ENCODE assay signal across 13 cellular contexts in genomic region chr3:52023101-52023770, GRCh38. TPM values are rescaled to one million over a fixed set of nuclear protein-coding genes. Genes with fewer than 3 reads are reported as not detected.
A peak's percentile ranks its signal among the peaks of the same experiment; 100 is the strongest.
DNase-seq lines count a peak whose midpoint lies in the region; ATAC-seq and TF ChIP-seq lines count a peak whose summit lies in the region.
"Had no signal": no experiment of that assay in that cellular context is flagged by ENCODE, and none has a peak within 500 bp of the region (broad histone marks: within the 10 kb centered on the region; RNA-seq: fewer than 3 reads in every experiment).

No MANE protein-coding gene starts in this region.

- peak overlapping the region; percentile 85 for H3K18ac ChIP-seq in neuronal stem cell (ENCODE audit: low read length)

- no peaks in the 10 kb centered on the region for H3K27me3 Mint-ChIP-seq in naive thymus-derived CD8-positive, alpha-beta T cell
- H3K27me3 Mint-ChIP-seq: CD4-positive, alpha-beta T cell had no signal

- H3K27me3 ChIP-seq in left ventricle myocardium inferior (ENCODE audit: low read depth) (no peaks in the 10 kb centered on the region), neuronal stem cell (ENCODE audit: control insufficient read depth in 3 of 3, insufficient read depth in 3 of 3, low read depth in 1 of 3, low read length in 3 of 3) (peaks cover 0 to 23% (median 0%) of the 10 kb centered on the region in 3 experiments), mammary epithelial cell (ENCODE audit: insufficient read depth, low read length) (no peaks in the 10 kb centered on the region)

- H2AK5ac ChIP-seq in neuronal stem cell (ENCODE audit: low read depth, low read length), result no peak overlapping the region

- H3K27ac ChIP-seq in left ventricle myocardium inferior (replicated peaks) (peak overlapping the region; percentile 92), caudate nucleus (ENCODE audit: low read depth, low read length) (peak overlapping the region; percentile 23), neuronal stem cell (replicated peaks; ENCODE audit: low read length) (no peak overlapping the region), mammary epithelial cell (ENCODE audit: insufficient read depth, low read depth, low read length) (no peak overlapping the region)
- H3K27ac ChIP-seq: A549 had no signal

- peak overlapping the region; percentile 63 for H3K9ac ChIP-seq in neuronal stem cell (ENCODE audit: low read depth, low read length, poor library complexity)
- H3K9ac ChIP-seq in mammary epithelial cell (ENCODE audit: insufficient read depth, low read length), result no peak overlapping the region

- H2AFZ ChIP-seq in neuronal stem cell (ENCODE audit: low read length) (peak overlapping the region; percentile 82), mammary epithelial cell (ENCODE audit: low read depth, low read length) (no peak overlapping the region)

- H4K20me1 ChIP-seq in mammary epithelial cell (ENCODE audit: insufficient read depth, low read length), result no peaks in the 10 kb centered on the region

- dilution Hi-C loops in mammary epithelial cell (cut with HindIII; ENCODE audit: low sequenced_read_pairs), result no loop called here

- H3K79me2 ChIP-seq in mammary epithelial cell (ENCODE audit: insufficient read depth, low read length), result no peaks in the 10 kb centered on the region

- H2BK15ac ChIP-seq in neuronal stem cell (ENCODE audit: low read length), result peak overlapping the region; percentile 1

- no peak overlapping the region for H3K23ac ChIP-seq in neuronal stem cell (ENCODE audit: low read depth, low read length, poor library complexity)

- in situ Hi-C loops in mammary epithelial cell (cut with MboI; ENCODE audit: low sequenced_read_pairs in 2 of 2), result no loop called here

- BruUV-seq in mammary epithelial cell (replicated peaks; lab: Mats Ljungman, UMichigan), result no TSS peak

- no peak overlapping the region for H4K8ac ChIP-seq in neuronal stem cell (ENCODE audit: low read depth, low read length)

- H3K27ac Mint-ChIP-seq in naive thymus-derived CD8-positive, alpha-beta T cell, result peak overlapping the region in 3 of 10 donors; percentile 11 to 61 (median 31)
- H3K27ac Mint-ChIP-seq: activated T-helper 1 cell treated with anti-CD3 and anti-CD28 coated beads, Interleukin-12 subunit alpha, Interleukin-12 subunit beta, Interleukin-2, Interleukin-4 antibody, amounts not matched to agents 30 ng/mL and 10 ng/mL and 1 ng/mL, durations not matched to agents 14 hours and 24 hours and 36 hours; CD4-positive, alpha-beta T cell; GM23338 had no signal

- no peak for TF ChIP-seq CTCF in left ventricle myocardium inferior (IDR thresholded peaks at IDR 0.05; ENCODE audit: borderline replicate concordance)
- no peak for TF ChIP-seq CTCF in mammary epithelial cell (conservative IDR thresholded peaks at IDR 0.05 in 1 of 2, IDR thresholded peaks at IDR 0.05 in 1 of 2; ENCODE audit: extremely low read depth in 1 of 2, insufficient read depth in 1 of 2, low read depth in 1 of 2, low read length in 2 of 2)

- ATAC-seq in Right ventricle myocardium inferior (no peak), HG03135 (IDR thresholded peaks at IDR 0.05; ENCODE audit: unreplicated experiment) (no peak)
- no peak for ATAC-seq in naive thymus-derived CD8-positive, alpha-beta T cell

- peak overlapping the region; percentile 61 for H3K14ac ChIP-seq in neuronal stem cell (ENCODE audit: low read length)

- H3K9me3 Mint-ChIP-seq in naive thymus-derived CD8-positive, alpha-beta T cell, result no peaks in the 10 kb centered on the region
- H3K9me3 Mint-ChIP-seq: activated T-helper 1 cell treated with anti-CD3 and anti-CD28 coated beads, Interleukin-12 subunit alpha, Interleukin-12 subunit beta, Interleukin-2, Interleukin-4 antibody, amounts not matched to agents 30 ng/mL and 10 ng/mL and 1 ng/mL, durations not matched to agents 14 hours and 24 hours and 36 hours; CD4-positive, alpha-beta T cell; GM23338 had no signal

- H3K36me3 Mint-ChIP-seq in naive thymus-derived CD8-positive, alpha-beta T cell, result no peaks in the 10 kb centered on the region

- no peak overlapping the region for H3K4ac ChIP-seq in neuronal stem cell (ENCODE audit: low read length)

- WGBS in neuronal stem cell (ENCODE audit: extremely low coverage in 2 of 2, insufficient read length in 2 of 2, insufficient replicate concordance in 1 of 2), 2 donors, result no CpG with 5 or more reads among the region's 3 CpGs
- 90% methylated on average over 3 of the region's 3 CpGs for WGBS in mammary epithelial cell (ENCODE audit: low coverage, missing lambda C conversion rate)

- H3K4me2 ChIP-seq in neuronal stem cell (ENCODE audit: insufficient read depth, low read length, poor library complexity, severe bottlenecking) (no peak overlapping the region), mammary epithelial cell (ENCODE audit: insufficient read depth, low read depth, low read length) (no peak overlapping the region)
- H3K4me2 ChIP-seq: A549, GM23338 had no signal

- H4K91ac ChIP-seq in neuronal stem cell (ENCODE audit: low read depth, low read length, poor library complexity), result no peak overlapping the region

- H2BK12ac ChIP-seq in neuronal stem cell (ENCODE audit: low read length), result peak overlapping the region; percentile 14

- H3K79me1 ChIP-seq in neuronal stem cell (ENCODE audit: low read depth, low read length), result peaks cover 2% of the 10 kb centered on the region

- peak overlapping the region; percentile 47 for H2BK5ac ChIP-seq in neuronal stem cell (ENCODE audit: low read length)

- intact Hi-C loops in left ventricle myocardium inferior (cut with micrococcal nuclease), result no loop called here
- intact Hi-C loops in Right ventricle myocardium inferior (cut with DNase I), result loop anchor here (2.0 kb wide), 1 partner anchor 34 kb away; the partner anchor contains the start of gene DUSP7
- intact Hi-C loops in mammary epithelial cell (cut with micrococcal nuclease), result no loop called here

- no peaks in the 10 kb centered on the region for H3K9me3 ChIP-seq in left ventricle myocardium inferior (replicated peaks)
- no peaks in the 10 kb centered on the region for H3K9me3 ChIP-seq in neuronal stem cell (replicated peaks in 1 of 2; ENCODE audit: control insufficient read depth in 2 of 2, insufficient read depth in 1 of 2, low read depth in 1 of 2, low read length in 2 of 2)
- no peaks in the 10 kb centered on the region for H3K9me3 ChIP-seq in mammary epithelial cell (replicated peaks; ENCODE audit: insufficient read depth, low read length)
- H3K9me3 ChIP-seq: A549 had no signal

- H3K4me1 ChIP-seq in left ventricle myocardium inferior (peaks cover 97% of the 10 kb centered on the region), neuronal stem cell (ENCODE audit: control insufficient read depth in 2 of 2, insufficient read depth in 1 of 2, low read depth in 1 of 2, low read length in 2 of 2) (peaks cover 30 to 33% of the 10 kb centered on the region in 2 donors), mammary epithelial cell (ENCODE audit: insufficient read depth, low read length) (peaks cover under 1% of the 10 kb centered on the region)
- H3K4me1 ChIP-seq: A549 had no signal

- H3K4me1 Mint-ChIP-seq in naive thymus-derived CD8-positive, alpha-beta T cell, result peaks cover 0 to 5% (median 2%) of the 10 kb centered on the region in 4 donors

- H2BK120ac ChIP-seq in neuronal stem cell (ENCODE audit: low read depth, low read length), result no peak overlapping the region

- H3K4me3 ChIP-seq in left ventricle myocardium inferior, result peak overlapping the region; percentile 65
- no peak overlapping the region for H3K4me3 ChIP-seq in neuronal stem cell (ENCODE audit: low read length in 2 of 2)
- H3K4me3 ChIP-seq in mammary epithelial cell (replicated peaks in 1 of 3; ENCODE audit: insufficient read depth in 1 of 3, low read depth in 2 of 3, low read length in 3 of 3), result no peak overlapping the region
- H3K4me3 ChIP-seq: A549, GM23338 had no signal

- no peaks in the 10 kb centered on the region for H3K36me3 ChIP-seq in left ventricle myocardium inferior
- no peaks in the 10 kb centered on the region for H3K36me3 ChIP-seq in neuronal stem cell (replicated peaks in 1 of 2; ENCODE audit: control insufficient read depth in 2 of 2, insufficient read depth in 2 of 2, low read length in 2 of 2)
- no peaks in the 10 kb centered on the region for H3K36me3 ChIP-seq in mammary epithelial cell (ENCODE audit: insufficient read depth, low read length)

- POLR2A ChIA-PET in naive thymus-derived CD8-positive, alpha-beta T cell (lab: Charles Lee), result no interaction called here

- H3K4me3 Mint-ChIP-seq in naive thymus-derived CD8-positive, alpha-beta T cell, result no peak overlapping the region
- H3K4me3 Mint-ChIP-seq: activated T-helper 1 cell treated with anti-CD3 and anti-CD28 coated beads, Interleukin-12 subunit alpha, Interleukin-12 subunit beta, Interleukin-2, Interleukin-4 antibody, amounts not matched to agents 30 ng/mL and 10 ng/mL and 1 ng/mL, durations not matched to agents 14 hours and 24 hours and 36 hours; CD4-positive, alpha-beta T cell; GM23338 had no signal

- DNase-seq in left ventricle myocardium inferior (no peak), Right ventricle myocardium inferior (ENCODE audit: missing footprints) (no peak), caudate nucleus (lab: John Stamatoyannopoulos, UW) (no peak), neuronal stem cell (ENCODE audit: low spot score) (no peak), mammary epithelial cell (no peak), OCI-M1 (lab: John Stamatoyannopoulos, UW) (no peak)
- DNase-seq in naive thymus-derived CD8-positive, alpha-beta T cell, result no peak
- DNase-seq: CD4-positive, alpha-beta T cell; DND-41 had no signal

- CTCF ChIA-PET in mammary epithelial cell (lab: Charles Lee; ENCODE audit: low non-redundant PET), result no interaction called here

RNA-seq across cellular contexts. Expression of gene RPL29, which starts 27.5 kb away (rescaled TPM):
- total RNA-seq in left ventricle myocardium inferior (621 TPM), Right ventricle myocardium inferior (677 TPM), mammary epithelial cell (1,000 to 10,000 TPM; 1,040 to 1,174 TPM)
- 2,500 TPM for polyA plus RNA-seq in neuronal stem cell (2013, experiment 1 of 2)
- 2,467 TPM for polyA plus RNA-seq in neuronal stem cell (2013, experiment 2 of 2)
- total RNA-seq in naive thymus-derived CD8-positive, alpha-beta T cell, result 1,000 to 10,000 TPM; 1,232 to 1,277 TPM
- polyA plus RNA-seq in naive thymus-derived CD8-positive, alpha-beta T cell, result 1,000 to 10,000 TPM; 1,632 to 1,741 (median 1,693) TPM
- polyA plus RNA-seq in mammary epithelial cell, result 2,670 TPM
- polyA minus RNA-seq in mammary epithelial cell, result 407 TPM

RNA-seq across cellular contexts. Expression of gene DUSP7, which starts 33.1 kb away (rescaled TPM):
- total RNA-seq in left ventricle myocardium inferior, result 23.1 TPM
- total RNA-seq in Right ventricle myocardium inferior, result 25.0 TPM
- 13.5 TPM for polyA plus RNA-seq in neuronal stem cell (2013, experiment 1 of 2)
- polyA plus RNA-seq in neuronal stem cell (2013, experiment 2 of 2), result 13.8 TPM
- 10 to 100 TPM; 28.6 to 29.0 TPM for total RNA-seq in naive thymus-derived CD8-positive, alpha-beta T cell
- polyA plus RNA-seq in naive thymus-derived CD8-positive, alpha-beta T cell, result 1 to 10 TPM; 1.8 to 4.6 (median 2.2) TPM
- 100 to 1,000 TPM in 1 of 2 donors, 10 to 100 TPM in 1; 64.7 to 167 TPM for total RNA-seq in mammary epithelial cell
- polyA plus RNA-seq in mammary epithelial cell, result 212 TPM
- polyA minus RNA-seq in mammary epithelial cell, result 293 TPM

RNA-seq across cellular contexts. Expression of gene ACY1, which starts 39.9 kb away (rescaled TPM):
- 20.2 TPM for total RNA-seq in left ventricle myocardium inferior
- total RNA-seq in Right ventricle myocardium inferior, result 32.3 TPM
- polyA plus RNA-seq in neuronal stem cell (2013, experiment 1 of 2), result 7.8 TPM
- 7.4 TPM for polyA plus RNA-seq in neuronal stem cell (2013, experiment 2 of 2)
- 10 to 100 TPM; 14.1 to 15.8 TPM for total RNA-seq in naive thymus-derived CD8-positive, alpha-beta T cell
- polyA plus RNA-seq in naive thymus-derived CD8-positive, alpha-beta T cell, result 10 to 100 TPM; 18.5 to 28.5 (median 18.6) TPM
- total RNA-seq in mammary epithelial cell, result 100 to 1,000 TPM in 1 of 2 donors, 10 to 100 TPM in 1; 90.5 to 107 TPM
- 129 TPM for polyA plus RNA-seq in mammary epithelial cell
- 147 TPM for polyA minus RNA-seq in mammary epithelial cell

RNA-seq across cellular contexts. Expression of gene ABHD14A, which starts 48.4 kb away (rescaled TPM):
- 25.8 TPM for total RNA-seq in left ventricle myocardium inferior
- total RNA-seq in Right ventricle myocardium inferior, result 31.5 TPM
- 18.1 TPM for polyA plus RNA-seq in neuronal stem cell (2013, experiment 1 of 2)
- 16.4 TPM for polyA plus RNA-seq in neuronal stem cell (2013, experiment 2 of 2)
- total RNA-seq in naive thymus-derived CD8-positive, alpha-beta T cell, result 10 to 100 TPM; 17.7 to 22.1 TPM
- 100 to 1,000 TPM in 1 of 3 donors, 10 to 100 TPM in 2; 94.6 to 100 (median 94.9) TPM for polyA plus RNA-seq in naive thymus-derived CD8-positive, alpha-beta T cell
- 10 to 100 TPM in 1 of 2 donors, 1 to 10 TPM in 1; 9.7 to 10.0 TPM for total RNA-seq in mammary epithelial cell
- 15.4 TPM for polyA plus RNA-seq in mammary epithelial cell
- polyA minus RNA-seq in mammary epithelial cell, result 3.2 TPM

RNA-seq across cellular contexts. Expression of gene ABHD14B, which starts 49.4 kb away (rescaled TPM):
- total RNA-seq in left ventricle myocardium inferior (14.6 TPM), Right ventricle myocardium inferior (13.8 TPM), mammary epithelial cell (10 to 100 TPM; 20.5 to 24.9 TPM)
- polyA plus RNA-seq in neuronal stem cell (2013, experiment 1 of 2), result 4.3 TPM
- polyA plus RNA-seq in neuronal stem cell (2013, experiment 2 of 2), result 4.5 TPM
- total RNA-seq in naive thymus-derived CD8-positive, alpha-beta T cell, result 10 to 100 TPM; 56.4 to 60.4 TPM
- polyA plus RNA-seq in naive thymus-derived CD8-positive, alpha-beta T cell, result 10 to 100 TPM; 69.3 to 84.6 (median 73.2) TPM
- polyA plus RNA-seq in mammary epithelial cell, result 34.8 TPM
- polyA minus RNA-seq in mammary epithelial cell, result 29.5 TPM

Comparison
In these comparisons a context has a peak if more than half of its experiments do, and no peak if none do; other contexts are left out.
1. H3K27ac ChIP-seq: peak in left ventricle myocardium inferior (single experiment) and caudate nucleus (single experiment); none in neuronal stem cell (single experiment) and mammary epithelial cell (single experiment).